Comparison of ENCODE assay signal across 9 cellular contexts in the genomic region with DNA sequence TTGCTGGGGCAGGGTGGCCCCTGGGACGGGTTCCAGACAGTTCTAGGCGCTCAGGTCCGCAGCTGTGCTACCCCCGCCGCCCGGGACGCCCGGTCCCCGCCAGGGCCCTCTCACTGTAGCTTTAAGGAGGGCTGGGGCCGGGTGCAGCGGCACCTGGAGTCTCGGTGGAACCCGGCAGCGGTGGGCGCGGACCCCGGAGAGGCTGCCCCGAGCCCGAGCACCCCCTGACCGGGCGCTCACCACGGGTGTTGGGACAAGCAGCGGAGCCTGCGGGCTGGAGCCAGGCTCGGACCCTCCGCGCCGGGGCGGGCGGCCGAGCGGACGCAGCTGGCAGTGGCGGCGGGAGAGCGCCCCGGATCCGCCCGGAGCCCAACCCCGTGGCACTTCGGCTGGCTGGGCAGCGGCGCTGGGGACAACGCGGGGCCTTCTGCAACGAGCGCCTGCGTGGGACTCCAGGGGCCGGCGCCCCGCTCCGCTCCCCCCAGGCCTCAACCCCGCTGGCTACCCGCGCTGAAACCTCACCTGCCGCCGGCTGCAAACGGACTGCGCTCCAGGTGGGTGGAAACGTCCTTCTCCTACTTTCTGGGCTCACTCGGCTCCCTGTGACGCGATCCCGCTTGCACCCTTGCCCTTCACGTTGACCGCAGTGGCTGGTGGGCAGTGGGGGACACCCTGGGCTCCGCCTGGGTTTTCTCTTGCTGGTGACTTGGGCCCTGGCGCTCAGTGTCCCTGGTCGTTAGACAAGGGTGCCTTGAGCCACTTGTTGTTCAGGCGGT.
A peak's percentile ranks its signal among the peaks of the same experiment; 100 is the strongest.
DNase-seq lines count a peak whose midpoint lies in the region; ATAC-seq, FAIRE-seq and TF ChIP-seq lines count a peak whose summit lies in the region.
"Had no signal": no experiment of that assay in that cellular context is flagged by ENCODE, and none has a peak within 500 bp of the region (broad histone marks: within the 10 kb centered on the region; RNA-seq: fewer than 3 reads in every experiment).

No MANE protein-coding gene starts in this region.

- peak overlapping the region; percentile 35 for H3K4me3 ChIP-seq in fibroblast of villous mesenchyme (ENCODE audit: low read depth, low read length)

- ATAC-seq in omental fat pad (ENCODE audit: low FRiP score) = peak; percentile 49
- no peak for ATAC-seq in HG02870 (IDR thresholded peaks at IDR 0.05; ENCODE audit: unreplicated experiment)
- ATAC-seq in GM21723 (IDR thresholded peaks at IDR 0.05; ENCODE audit: unreplicated experiment) = no peak
- no peak for ATAC-seq in GM19035 (IDR thresholded peaks at IDR 0.05; ENCODE audit: unreplicated experiment)

- H3K4me1 Mint-ChIP-seq in activated CD4-positive, alpha-beta memory T cell treated with anti-CD3 and anti-CD28 coated beads for 36 hours (ENCODE audit: low read depth) = peaks cover 4% of the 10 kb centered on the region

- peak overlapping the region; percentile 63 for H3K4me3 Mint-ChIP-seq in activated CD4-positive, alpha-beta memory T cell treated with anti-CD3 and anti-CD28 coated beads for 36 hours

- H3K27ac Mint-ChIP-seq in activated CD4-positive, alpha-beta memory T cell treated with anti-CD3 and anti-CD28 coated beads for 36 hours = no peak overlapping the region

- POLR2A ChIA-PET in activated CD4-positive, alpha-beta memory T cell treated with anti-CD3 and anti-CD28 coated beads for 36 hours (lab: Charles Lee) = no interaction called here

- no peak for FAIRE-seq in D721Med (lab: Jason Lieb, UNC)

- peak; percentile 63 for DNase-seq in COLO668 (lab: John Stamatoyannopoulos, UW; ENCODE audit: unreplicated experiment)
- DNase-seq in activated CD4-positive, alpha-beta memory T cell treated with anti-CD3 and anti-CD28 coated beads for 36 hours = peak; percentile 15
- no peak for DNase-seq in fibroblast of villous mesenchyme (ENCODE audit: low read depth)
- no peak for DNase-seq in omental fat pad (ENCODE audit: low spot score)
- no peak for DNase-seq in D721Med (ENCODE audit: insufficient read length, low spot score)
- DNase-seq: foreskin melanocyte had no signal

- TF ChIP-seq CTCF in fibroblast of villous mesenchyme (IDR thresholded peaks at IDR 0.05; ENCODE audit: insufficient read depth, low read depth, low read length) = no peak
- no peak for TF ChIP-seq CTCF in omental fat pad (IDR thresholded peaks at IDR 0.05)
- no peak for TF ChIP-seq CTCF in D721Med (IDR thresholded peaks at IDR 0.05; ENCODE audit: insufficient read depth, missing control alignments)

- no peaks in the 10 kb centered on the region for H3K36me3 Mint-ChIP-seq in activated CD4-positive, alpha-beta memory T cell treated with anti-CD3 and anti-CD28 coated beads for 36 hours

- H3K27me3 Mint-ChIP-seq in activated CD4-positive, alpha-beta memory T cell treated with anti-CD3 and anti-CD28 coated beads for 36 hours = peaks cover 8% of the 10 kb centered on the region

- H3K9me3 Mint-ChIP-seq in activated CD4-positive, alpha-beta memory T cell treated with anti-CD3 and anti-CD28 coated beads for 36 hours = no peaks in the 10 kb centered on the region

- intact Hi-C loops in activated CD4-positive, alpha-beta memory T cell treated with anti-CD3 and anti-CD28 coated beads for 36 hours (cut with micrococcal nuclease) = no loop called here

- CTCF ChIA-PET in activated CD4-positive, alpha-beta memory T cell treated with anti-CD3 and anti-CD28 coated beads for 36 hours (lab: Charles Lee) = no interaction called here

Comparison
In these comparisons a context has a peak if more than half of its experiments do, and no peak if none do; other contexts are left out.
1. DNase-seq: peak in COLO668 (single experiment) and activated CD4-positive, alpha-beta memory T cell treated with anti-CD3 and anti-CD28 coated beads for 36 hours (single experiment); none in fibroblast of villous mesenchyme (single experiment), omental fat pad (single experiment) and D721Med (single experiment).